ENCODE assay signal across 19 cellular contexts in the genomic region with DNA sequence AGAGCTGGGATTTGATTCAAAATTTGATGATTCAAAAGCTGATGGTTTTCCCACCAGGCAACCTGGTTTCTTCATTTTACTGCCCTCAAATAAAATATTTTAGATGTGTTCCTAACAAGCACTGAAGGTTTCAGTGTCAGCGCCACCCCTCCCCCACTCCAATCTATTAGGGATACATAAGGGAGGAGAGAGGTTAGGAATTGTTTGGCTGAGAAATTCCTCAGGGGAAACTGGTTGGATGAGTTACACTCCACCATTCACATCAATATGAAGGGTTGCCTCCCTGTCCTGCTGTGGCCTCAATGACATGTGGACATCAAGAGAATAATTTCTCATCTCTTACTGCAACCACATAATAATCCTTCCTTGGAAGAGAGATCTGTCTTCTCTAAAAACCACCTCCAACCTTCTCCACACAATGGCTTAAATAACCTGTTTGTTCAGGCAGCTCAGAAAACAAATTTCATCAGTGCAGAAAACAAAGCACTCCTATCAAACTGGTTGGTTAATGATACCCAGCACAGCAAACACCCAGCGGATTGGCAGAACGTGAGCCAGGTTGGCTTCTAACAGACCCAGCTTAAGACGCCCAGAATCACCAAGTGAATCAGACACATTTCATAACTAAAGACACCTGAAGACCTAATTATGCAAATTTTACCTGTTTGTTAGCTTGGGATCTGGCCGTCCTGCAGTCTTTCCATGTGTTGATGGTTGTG.
DNase-seq lines count a peak whose midpoint lies in the region; ATAC-seq, FAIRE-seq and TF ChIP-seq lines count a peak whose summit lies in the region.
"Had no signal": no experiment of that assay in that cellular context is flagged by ENCODE, and none has a peak within 500 bp of the region (broad histone marks: within the 10 kb centered on the region; RNA-seq: fewer than 3 reads in every experiment).

No MANE protein-coding gene starts in this region.

- peaks cover 17% of the 10 kb centered on the region for H3K4me1 Mint-ChIP-seq in GM23338

- no peak overlapping the region for H2BK20ac ChIP-seq in H1 (ENCODE audit: low read length)

- no peak overlapping the region for H3K56ac ChIP-seq in H1 (replicated peaks; ENCODE audit: insufficient read length, low read depth, low read length)

- ATAC-seq in GM23338 = peak; percentile 68
- ATAC-seq in GM21381 (IDR thresholded peaks at IDR 0.05; ENCODE audit: unreplicated experiment) = no peak
- no peak for ATAC-seq in GM21360 (IDR thresholded peaks at IDR 0.05; ENCODE audit: unreplicated experiment)
- ATAC-seq in HG03571 (IDR thresholded peaks at IDR 0.05; ENCODE audit: unreplicated experiment) = no peak
- ATAC-seq: CD8-positive, alpha-beta T cell; heart left ventricle; mucosa of descending colon had no signal

- no peak overlapping the region for H4K91ac ChIP-seq in H1 (replicated peaks; ENCODE audit: insufficient read length, low read length)
- no peak overlapping the region for H4K91ac ChIP-seq in mesenchymal stem cell (ENCODE audit: low read length)

- no peak overlapping the region for H2BK15ac ChIP-seq in H1 (ENCODE audit: low read length)
- no peak overlapping the region for H2BK15ac ChIP-seq in mesenchymal stem cell (ENCODE audit: low read depth, poor library complexity, severe bottlenecking)

- no peaks in the 10 kb centered on the region for H3K27me3 Mint-ChIP-seq in GM23338 (ENCODE audit: insufficient read depth, low read depth, poor library complexity)
- H3K27me3 Mint-ChIP-seq: activated naive CD8-positive, alpha-beta T cell had no signal

- TF ChIP-seq POLR2A in H1 (IDR thresholded peaks at IDR 0.05; ENCODE audit: control extremely low read depth in 1 of 2, low read depth in 2 of 2, low read length in 2 of 2) = no peak

- H3K27ac ChIP-seq in GM23338 (ENCODE audit: low read depth) (no peak overlapping the region), H1 (ENCODE audit: low read depth, low read length) (peak overlapping the region; percentile 27; the same call in 1 of the 2 replicates), mesenchymal stem cell (ENCODE audit: low read length, poor library complexity, severe bottlenecking) (peak overlapping the region; percentile 73)
- H3K27ac ChIP-seq: heart left ventricle had no signal

- H2AFZ ChIP-seq in GM23338 (peak overlapping the region; percentile 38), H1 (ENCODE audit: low read length) (peak overlapping the region; percentile 17; the same call in 1 of the 2 replicates), mesenchymal stem cell (ENCODE audit: low read depth, low read length) (no peak overlapping the region)

- H3K27me3 ChIP-seq in GM23338 (ENCODE audit: insufficient read depth) (no peaks in the 10 kb centered on the region), H1 (replicated peaks in 1 of 4; ENCODE audit: control insufficient read depth in 3 of 4, extremely low read depth in 1 of 4, insufficient read depth in 3 of 4, low read length in 3 of 4) (no peaks in the 10 kb centered on the region), mesenchymal stem cell (ENCODE audit: control insufficient read depth in 1 of 2, insufficient read depth in 1 of 2, low read length in 2 of 2) (no peaks in the 10 kb centered on the region)
- H3K27me3 ChIP-seq: heart left ventricle, MG63 had no signal

- H2AK5ac ChIP-seq in H1 (ENCODE audit: low read depth, low read length) (no peak overlapping the region), mesenchymal stem cell (ENCODE audit: low read length, severe bottlenecking) (peak overlapping the region; percentile 96)

- POLR2A ChIA-PET in H1 (lab: Charles Lee; ENCODE audit: partially characterized antibody) = no interaction called here

- H3K4me3 ChIP-seq in GM23338 = no peak overlapping the region
- H3K4me3 ChIP-seq in H1 (ENCODE audit: extremely low read depth in 1 of 4, insufficient read depth in 2 of 4, low read depth in 3 of 4, low read length in 4 of 4) = peak overlapping the region in 1 of 4 experiments; percentile 7; a peak in 1 of 8 replicates
- no peak overlapping the region for H3K4me3 ChIP-seq in mesenchymal stem cell (ENCODE audit: insufficient read depth in 1 of 2, low read depth in 1 of 2, low read length in 2 of 2)
- H3K4me3 ChIP-seq: heart left ventricle, MG63, mucosa of descending colon had no signal

- no peaks in the 10 kb centered on the region for H3F3A ChIP-seq in GM23338 (replicated peaks; ENCODE audit: low read depth)

- no peaks in the 10 kb centered on the region for H3K9me3 Mint-ChIP-seq in GM23338
- H3K9me3 Mint-ChIP-seq: CD8-positive, alpha-beta T cell had no signal

- DNase-seq in GM23338 (ENCODE audit: low spot score) (peak; percentile 82), NCI-H2196 (lab: John Stamatoyannopoulos, UW; ENCODE audit: unreplicated experiment) (peak; percentile 9), H1 (ENCODE audit: low read depth in 1 of 2, low spot score in 2 of 2) (no peak), mesenchymal stem cell (no peak), NCI-H82 treated with DMSO at 0.1 percent for 48 hours (lab: John Stamatoyannopoulos, UW; ENCODE audit: unreplicated experiment) (no peak)
- DNase-seq: activated CD4-positive, alpha-beta T cell treated with anti-CD3 and anti-CD28 coated beads, Interleukin-2, amount 50 U/mL, for 4 hours; CD8-positive, alpha-beta T cell; EL; heart left ventricle; MG63; mucosa of descending colon; NCI-H1930; nucleus accumbens; stimulated activated CD4-positive, alpha-beta T cell treated with anti-CD3 and anti-CD28 coated beads, Interleukin-2, amount 100 ng/mL, for 48 hours; substantia nigra had no signal

- no peak for TF ChIP-seq CTCF in GM23338 (conservative IDR thresholded peaks at IDR 0.05; ENCODE audit: low read depth in 2 of 2)
- no peak for TF ChIP-seq CTCF in H1 (IDR thresholded peaks at IDR 0.05; ENCODE audit: control extremely low read depth in 1 of 3, insufficient read depth in 1 of 3, low read depth in 1 of 3, low read length in 3 of 3)

- H3K36me3 Mint-ChIP-seq in GM23338 (ENCODE audit: low read depth) = no peaks in the 10 kb centered on the region
- H3K36me3 Mint-ChIP-seq: activated naive CD8-positive, alpha-beta T cell; CD8-positive, alpha-beta T cell had no signal

- H3K18ac ChIP-seq in H1 (ENCODE audit: extremely low read depth, low read length) (no peak overlapping the region), mesenchymal stem cell (ENCODE audit: low read depth in 1 of 2, low read length in 2 of 2) (no peak overlapping the region)

- no peaks in the 10 kb centered on the region for H4K20me1 ChIP-seq in GM23338 (replicated peaks; ENCODE audit: insufficient read depth)
- no peaks in the 10 kb centered on the region for H4K20me1 ChIP-seq in H1 (replicated peaks in 1 of 2; ENCODE audit: control insufficient read depth in 1 of 2, insufficient read depth in 2 of 2, low read length in 2 of 2)

- H2BK5ac ChIP-seq in H1 (ENCODE audit: low read depth, low read length) (no peak overlapping the region), mesenchymal stem cell (ENCODE audit: low read depth, low read length, poor library complexity, severe bottlenecking) (peak overlapping the region; percentile 24)

- peak in 1 of 2 experiments; percentile 17; a peak in 1 of 3 replicates for TF ChIP-seq EP300 in H1 (IDR thresholded peaks at IDR 0.05; ENCODE audit: borderline replicate concordance in 1 of 2, low read depth in 2 of 2, low read length in 2 of 2)

- H3K79me1 ChIP-seq in H1 (ENCODE audit: low read depth, low read length) (no peaks in the 10 kb centered on the region), mesenchymal stem cell (replicated peaks; ENCODE audit: low read length, poor library complexity, severe bottlenecking) (no peaks in the 10 kb centered on the region)

- 67% methylated on average over 5 of the region's 5 CpGs; no CpG with 5 or more reads in 1 of the 2 experiments for WGBS in H1 (ENCODE audit: extremely low coverage in 1 of 2, insufficient coverage in 1 of 2, insufficient read length in 1 of 2, insufficient replicate concordance in 2 of 2, low coverage in 1 of 2, low lambda C conversion rate in 2 of 2, missing lambda C conversion rate in 1 of 2), 2 experiments
- WGBS in mesenchymal stem cell = 73% methylated on average over 4 of the region's 5 CpGs

- H3K23ac ChIP-seq in H1 (ENCODE audit: insufficient read length) (no peak overlapping the region), mesenchymal stem cell (ENCODE audit: low read length in 2 of 2) (no peak overlapping the region)

- peak overlapping the region; percentile 53 for H3K4me2 ChIP-seq in GM23338
- H3K4me2 ChIP-seq in H1 (ENCODE audit: insufficient read depth in 1 of 2, low read depth in 2 of 2, low read length in 2 of 2) = peak overlapping the region; percentile 4 to 29; a peak in 1 of 4 replicates
- no peak overlapping the region for H3K4me2 ChIP-seq in mesenchymal stem cell (ENCODE audit: low read length, poor library complexity, severe bottlenecking)

- no peak overlapping the region for H4K5ac ChIP-seq in H1 (ENCODE audit: insufficient read length, low read depth, low read length)

- H3K27ac Mint-ChIP-seq in GM23338 = peak overlapping the region; percentile 32
- H3K27ac Mint-ChIP-seq: activated naive CD8-positive, alpha-beta T cell; CD8-positive, alpha-beta T cell had no signal

- H3K9ac ChIP-seq in H1 (replicated peaks in 1 of 4; ENCODE audit: extremely low read depth in 1 of 4, low read depth in 3 of 4, low read length in 3 of 4) (no peak overlapping the region), mesenchymal stem cell (ENCODE audit: low read length) (no peak overlapping the region)

- no peak overlapping the region for H3K14ac ChIP-seq in H1 (ENCODE audit: insufficient read length)
- no peak overlapping the region for H3K14ac ChIP-seq in mesenchymal stem cell (ENCODE audit: low read length in 2 of 2)

- FAIRE-seq in H1 (lab: Jason Lieb, UNC) = no peak

- H2BK120ac ChIP-seq in H1 (replicated peaks; ENCODE audit: low read depth, low read length) (no peak overlapping the region), mesenchymal stem cell (ENCODE audit: low read depth, low read length) (no peak overlapping the region)

- no peaks in the 10 kb centered on the region for H3K36me3 ChIP-seq in GM23338 (ENCODE audit: insufficient read depth)
- H3K36me3 ChIP-seq in H1 (ENCODE audit: control insufficient read depth in 2 of 4, insufficient read depth in 4 of 4, low read length in 3 of 4) = no peaks in the 10 kb centered on the region
- H3K36me3 ChIP-seq in mesenchymal stem cell (ENCODE audit: control insufficient read depth in 1 of 2, insufficient read depth in 2 of 2, low read depth in 1 of 2, low read length in 2 of 2) = no peaks in the 10 kb centered on the region
- H3K36me3 ChIP-seq: heart left ventricle, MG63 had no signal

- H3K4me3 Mint-ChIP-seq in GM23338 = peak overlapping the region; percentile 17; the same call in 2 of the 3 replicates
- H3K4me3 Mint-ChIP-seq: activated naive CD8-positive, alpha-beta T cell; CD8-positive, alpha-beta T cell had no signal

- H3K4ac ChIP-seq in H1 (replicated peaks; ENCODE audit: insufficient read length, low read depth, low read length) (no peak overlapping the region), mesenchymal stem cell (ENCODE audit: low read depth in 1 of 2, low read length in 2 of 2) (no peak overlapping the region)

- H3K23me2 ChIP-seq in H1 (ENCODE audit: low read depth, low read length) = no peaks in the 10 kb centered on the region

- CTCF ChIA-PET in H1 (lab: Charles Lee; ENCODE audit: partially characterized antibody) = interaction anchor here (0.5 to 1.3 kb wide), 6 partner anchors 157 to 429 kb away, joined by 3 to 4 read pairs (median 3); no protein-coding TSS in a partner anchor

- H3K4me1 ChIP-seq in GM23338 (ENCODE audit: insufficient read depth) (peaks cover 15% of the 10 kb centered on the region), H1 (replicated peaks in 1 of 4; ENCODE audit: control insufficient read depth in 3 of 4, insufficient read depth in 4 of 4, low read length in 3 of 4) (peaks cover 0 to 11% (median 10%) of the 10 kb centered on the region in 4 experiments; a peak in 4 of 7 replicates), mesenchymal stem cell (ENCODE audit: control insufficient read depth, insufficient read depth, low read depth, low read length) (peaks cover 7% of the 10 kb centered on the region)

- H2BK12ac ChIP-seq in H1 (ENCODE audit: low read depth, low read length) (no peak overlapping the region), mesenchymal stem cell (ENCODE audit: low read length in 2 of 2) (no peak overlapping the region)

- no peaks in the 10 kb centered on the region for H3K9me3 ChIP-seq in H1 (ENCODE audit: insufficient read depth in 2 of 2, low read depth in 1 of 2, low read length in 1 of 2)
- H3K9me3 ChIP-seq in mesenchymal stem cell (ENCODE audit: control insufficient read depth, low read length) = no peaks in the 10 kb centered on the region
- H3K9me3 ChIP-seq: heart left ventricle, MG63, mucosa of descending colon had no signal

- H3K79me2 ChIP-seq in GM23338 (replicated peaks; ENCODE audit: insufficient read depth) = no peaks in the 10 kb centered on the region
- no peaks in the 10 kb centered on the region for H3K79me2 ChIP-seq in H1 (ENCODE audit: control insufficient read depth in 1 of 2, insufficient read depth in 2 of 2, low read length in 2 of 2)

- H3K9me2 ChIP-seq in GM23338 (ENCODE audit: insufficient read depth) = no peaks in the 10 kb centered on the region

- no peak for TF ChIP-seq RAD21 in H1 (IDR thresholded peaks at IDR 0.05 in 1 of 2, conservative IDR thresholded peaks at IDR 0.05 in 1 of 2; ENCODE audit: low read depth in 2 of 2, low read length in 2 of 2)

- H4K8ac ChIP-seq in H1 (ENCODE audit: extremely low read depth, insufficient read depth, low read length) (no peak overlapping the region), mesenchymal stem cell (ENCODE audit: low read length) (no peak overlapping the region)

Comparison
In these comparisons a context has a peak if more than half of its experiments do, and no peak if none do; other contexts are left out.
1. DNase-seq: peak in GM23338 (single experiment) and NCI-H2196 (single experiment); none in H1 (0 of 2), mesenchymal stem cell (single experiment) and NCI-H82 treated with DMSO at 0.1 percent for 48 hours (single experiment).